8 cellular contexts compared by ENCODE assay signal in genomic region chr10:74150151-74151056, GRCh38. TPM values are rescaled to one million over a fixed set of nuclear protein-coding genes. Genes with fewer than 3 reads are reported as not detected.
DNase-seq lines count a peak whose midpoint lies in the region; ATAC-seq lines count a peak whose summit lies in the region.

A gene with protein sequence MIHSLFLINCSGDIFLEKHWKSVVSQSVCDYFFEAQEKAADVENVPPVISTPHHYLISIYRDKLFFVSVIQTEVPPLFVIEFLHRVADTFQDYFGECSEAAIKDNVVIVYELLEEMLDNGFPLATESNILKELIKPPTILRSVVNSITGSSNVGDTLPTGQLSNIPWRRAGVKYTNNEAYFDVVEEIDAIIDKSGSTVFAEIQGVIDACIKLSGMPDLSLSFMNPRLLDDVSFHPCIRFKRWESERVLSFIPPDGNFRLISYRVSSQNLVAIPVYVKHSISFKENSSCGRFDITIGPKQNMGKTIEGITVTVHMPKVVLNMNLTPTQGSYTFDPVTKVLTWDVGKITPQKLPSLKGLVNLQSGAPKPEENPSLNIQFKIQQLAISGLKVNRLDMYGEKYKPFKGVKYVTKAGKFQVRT (minus strand): TSS chr10:74150828. CDS start chr10:74138379, 12,449 bp downstream.

- CTCF ChIA-PET in activated CD8-positive, alpha-beta memory T cell treated with anti-CD3 and anti-CD28 coated beads, Interleukin-2, amount 10 ng/mL, durations not matched to agents 7 days and 5 days (lab: Charles Lee): interaction anchor here (1.0 to 1.7 kb wide), 10 partner anchors 24 to 1059 kb away, joined by 3 to 7 read pairs (median 3); no protein-coding TSS in a partner anchor

- no peaks in the 10 kb centered on the region for H3K9me3 ChIP-seq in muscle layer of duodenum (ENCODE audit: control insufficient read depth in 1 of 2, low read length in 2 of 2)

- H3K27me3 Mint-ChIP-seq in activated CD8-positive, alpha-beta memory T cell treated with anti-CD3 and anti-CD28 coated beads, Interleukin-2, amount 10 ng/mL, durations not matched to agents 7 days and 5 days: no peaks in the 10 kb centered on the region

- peak within 1 kb of the TSS; percentile 73 to 97 for H3K4me3 ChIP-seq in muscle layer of duodenum (ENCODE audit: low read depth in 1 of 2, low read length in 2 of 2)

- H3K27ac ChIP-seq in muscle layer of duodenum (ENCODE audit: low read length): peak within 1 kb of the TSS; percentile 94

- H3K27ac Mint-ChIP-seq in activated CD8-positive, alpha-beta memory T cell treated with anti-CD3 and anti-CD28 coated beads, Interleukin-2, amount 10 ng/mL, durations not matched to agents 7 days and 5 days: no peak within 1 kb of the TSS

- H3K4me1 Mint-ChIP-seq in activated CD8-positive, alpha-beta memory T cell treated with anti-CD3 and anti-CD28 coated beads, Interleukin-2, amount 10 ng/mL, durations not matched to agents 7 days and 5 days: peaks cover 39% of the 10 kb centered on the region

- peaks cover 13% of the 10 kb centered on the region for H3K36me3 Mint-ChIP-seq in activated CD8-positive, alpha-beta memory T cell treated with anti-CD3 and anti-CD28 coated beads, Interleukin-2, amount 10 ng/mL, durations not matched to agents 7 days and 5 days

- no peak within 1 kb of the TSS for H3K4me3 Mint-ChIP-seq in activated CD8-positive, alpha-beta memory T cell treated with anti-CD3 and anti-CD28 coated beads, Interleukin-2, amount 10 ng/mL, durations not matched to agents 7 days and 5 days

- H3K4me1 ChIP-seq in muscle layer of duodenum (ENCODE audit: control insufficient read depth in 1 of 2, insufficient read depth in 2 of 2, low read length in 2 of 2): peaks cover 3 to 47% of the 10 kb centered on the region in 2 donors

- ATAC-seq in GM18520 (IDR thresholded peaks at IDR 0.05; ENCODE audit: unreplicated experiment): peak; percentile 21
- peak; percentile 32 for ATAC-seq in HG03045 (IDR thresholded peaks at IDR 0.05; ENCODE audit: unreplicated experiment)
- ATAC-seq in activated CD8-positive, alpha-beta memory T cell treated with anti-CD3 and anti-CD28 coated beads, Interleukin-2, amount 10 ng/mL, durations not matched to agents 7 days and 5 days: peak; percentile 67

- no peaks in the 10 kb centered on the region for H3K9me3 Mint-ChIP-seq in activated CD8-positive, alpha-beta memory T cell treated with anti-CD3 and anti-CD28 coated beads, Interleukin-2, amount 10 ng/mL, durations not matched to agents 7 days and 5 days (ENCODE audit: low read depth)

- peaks cover 0 to 3% of the 10 kb centered on the region in 2 donors for H3K36me3 ChIP-seq in muscle layer of duodenum (ENCODE audit: control insufficient read depth in 1 of 2, insufficient read depth in 2 of 2, low read length in 2 of 2)

- DNase-seq in A172 (ENCODE audit: low spot score): no peak
- peak; percentile 98 for DNase-seq in NCI-H510A treated with DMSO at 0.1 percent for 48 hours (lab: John Stamatoyannopoulos, UW)
- peak; percentile 88 for DNase-seq in activated CD8-positive, alpha-beta memory T cell treated with anti-CD3 and anti-CD28 coated beads, Interleukin-2, amount 10 ng/mL, durations not matched to agents 7 days and 5 days
- DNase-seq in stimulated activated CD8-positive, alpha-beta memory T cell treated with anti-CD3 and anti-CD28 coated beads, Interleukin-7, amount 100 ng/mL, for 24 hours (ENCODE audit: low read depth): peak; percentile 56

- H3K27me3 ChIP-seq in muscle layer of duodenum (ENCODE audit: low read depth, low read length): no peaks in the 10 kb centered on the region

- in situ Hi-C loops in endometrial microvascular endothelial cells (cut with HindIII; ENCODE audit: inconsistent ontology term, low pct_unique_long_range_greater_than_20kb, low sequenced_read_pairs): no loop called here

RNA-seq across cellular contexts. Expression of the gene that starts here (rescaled TPM):
- total RNA-seq in A172 (2014; rRNA removed; shearing (Covaris generic)): 49.1 and 56.8 TPM in 2 replicates
- 10 to 100 TPM; 46.6 to 50.6 TPM for total RNA-seq in activated CD8-positive, alpha-beta memory T cell treated with anti-CD3 and anti-CD28 coated beads, Interleukin-2, amount 10 ng/mL, durations not matched to agents 7 days and 5 days
- total RNA-seq in endometrial microvascular endothelial cells (ENCODE audit: inconsistent ontology term): 53.7 TPM
